Comparison of ENCODE assay signal across 27 cellular contexts in the genomic region with DNA sequence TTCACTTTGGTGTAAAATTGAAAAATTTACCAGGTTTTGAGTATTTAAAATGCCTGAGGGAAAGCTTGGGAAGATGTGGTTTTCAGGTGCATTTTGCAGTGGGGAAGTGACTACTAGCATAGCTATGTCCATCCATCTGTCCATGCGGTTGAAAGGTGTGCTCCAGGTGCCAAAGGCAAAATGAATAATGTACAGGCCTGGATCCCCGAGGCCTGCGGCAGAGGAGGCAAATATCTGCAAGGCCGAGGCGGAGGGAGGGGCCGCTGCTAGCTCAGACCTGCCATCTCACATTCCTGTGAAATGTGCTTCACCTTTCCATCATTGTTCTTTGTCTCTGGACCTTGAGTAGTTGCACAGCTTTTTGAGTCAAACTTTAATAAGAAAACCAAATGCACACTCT.
"Had no signal": no experiment of that assay in that cellular context is flagged by ENCODE, and none has a peak within 500 bp of the region (broad histone marks: within the 10 kb centered on the region; RNA-seq: fewer than 3 reads in every experiment).

No MANE protein-coding gene starts in this region.

- H3K36me3 Mint-ChIP-seq: activated naive CD4-positive, alpha-beta T cell treated with anti-CD3 and anti-CD28 coated beads, Interleukin-2, amount 10 ng/mL, durations not matched to agents 7 days and 5 days; brain; natural killer cell; stimulated activated effector memory CD8-positive, alpha-beta T cell treated with anti-CD3 and anti-CD28 coated beads, Interleukin-12 subunit alpha, Interleukin-12 subunit beta, amount 100 ng/mL, for 72 hours had no signal

- DNase-seq: activated CD4-positive, alpha-beta T cell treated with anti-CD3 and anti-CD28 coated beads for 48 hours; activated CD4-positive, CD25-positive, alpha-beta regulatory T cell; activated CD8-positive, alpha-beta memory T cell treated with anti-CD3 and anti-CD28 coated beads, Interleukin-2, amount 50 U/mL, for 4 hours; activated CD8-positive, alpha-beta T cell treated with anti-CD3 and anti-CD28 coated beads for 36 hours; activated effector memory CD4-positive, alpha-beta T cell treated with Interleukin-2 at 50 U/mL for 16 hours; activated naive CD4-positive, alpha-beta T cell treated with anti-CD3 and anti-CD28 coated beads, Interleukin-2, amount 10 ng/mL, durations not matched to agents 7 days and 5 days; activated naive CD8-positive, alpha-beta T cell treated with anti-CD3 and anti-CD28 coated beads, Interleukin-2, amount 50 U/mL, for 24 hours; activated T-cell treated with anti-CD3 and anti-CD28 coated beads, Interleukin-2, amount 50 U/mL, for 4 hours; anterior cingulate cortex; central memory CD4-positive, alpha-beta T cell; colonic mucosa; endodermal cell; erythroblast; gastrocnemius medialis; head of caudate nucleus; mesendoderm; natural killer cell; pancreas; stimulated activated CD4-positive, alpha-beta T cell treated with anti-CD3 and anti-CD28 coated beads, Interleukin-4, amount 100 ng/mL, for 24 hours; stomach; T-helper 1 cell; T-helper 9 cell had no signal

- H3K27me3 Mint-ChIP-seq: brain had no signal

- H3K4me3 ChIP-seq: colonic mucosa, gastrocnemius medialis, pancreas, stomach, upper lobe of left lung had no signal

- H3K36me3 ChIP-seq: colonic mucosa, gastrocnemius medialis, neutrophil, pancreas, stomach, upper lobe of left lung had no signal

- H3K4me3 Mint-ChIP-seq: activated CD8-positive, alpha-beta T cell treated with anti-CD3 and anti-CD28 coated beads for 36 hours; activated naive CD4-positive, alpha-beta T cell treated with anti-CD3 and anti-CD28 coated beads, Interleukin-2, amount 10 ng/mL, durations not matched to agents 7 days and 5 days; activated naive CD8-positive, alpha-beta T cell treated with anti-CD3 and anti-CD28 coated beads, Interleukin-2, amount 50 U/mL, for 24 hours; activated T-cell treated with anti-CD3 and anti-CD28 coated beads, Interleukin-2, amount 50 U/mL, for 4 hours; brain; endodermal cell; natural killer cell; stimulated activated effector memory CD8-positive, alpha-beta T cell treated with anti-CD3 and anti-CD28 coated beads, Interleukin-12 subunit alpha, Interleukin-12 subunit beta, amount 100 ng/mL, for 72 hours had no signal

- H3K4me1 Mint-ChIP-seq: activated naive CD4-positive, alpha-beta T cell treated with anti-CD3 and anti-CD28 coated beads, Interleukin-2, amount 10 ng/mL, durations not matched to agents 7 days and 5 days; activated naive CD8-positive, alpha-beta T cell treated with anti-CD3 and anti-CD28 coated beads, Interleukin-2, amount 50 U/mL, for 24 hours; endodermal cell; natural killer cell; stimulated activated effector memory CD8-positive, alpha-beta T cell treated with anti-CD3 and anti-CD28 coated beads, Interleukin-12 subunit alpha, Interleukin-12 subunit beta, amount 100 ng/mL, for 72 hours had no signal

- FAIRE-seq: pancreas had no signal

- H3K27ac ChIP-seq: colonic mucosa, gastrocnemius medialis, neutrophil, pancreas, stomach, upper lobe of left lung had no signal

- H3K9me3 ChIP-seq: colonic mucosa, gastrocnemius medialis, neutrophil, pancreas, stomach, upper lobe of left lung had no signal

- ATAC-seq: activated CD8-positive, alpha-beta T cell treated with anti-CD3 and anti-CD28 coated beads for 36 hours; activated naive CD8-positive, alpha-beta T cell treated with anti-CD3 and anti-CD28 coated beads, Interleukin-2, amount 50 U/mL, for 24 hours; activated T-cell treated with anti-CD3 and anti-CD28 coated beads, Interleukin-2, amount 50 U/mL, for 4 hours; gastrocnemius medialis; natural killer cell; pancreas; sciatic nerve; stimulated activated effector memory CD8-positive, alpha-beta T cell treated with anti-CD3 and anti-CD28 coated beads, Interleukin-12 subunit alpha, Interleukin-12 subunit beta, amount 100 ng/mL, for 72 hours had no signal

- H3K27me3 ChIP-seq: colonic mucosa, gastrocnemius medialis, neutrophil, pancreas, stomach, upper lobe of left lung had no signal

- H3K27ac Mint-ChIP-seq: activated CD8-positive, alpha-beta T cell treated with anti-CD3 and anti-CD28 coated beads for 36 hours; activated naive CD4-positive, alpha-beta T cell treated with anti-CD3 and anti-CD28 coated beads, Interleukin-2, amount 10 ng/mL, durations not matched to agents 7 days and 5 days; activated naive CD8-positive, alpha-beta T cell treated with anti-CD3 and anti-CD28 coated beads, Interleukin-2, amount 50 U/mL, for 24 hours; brain; endodermal cell; natural killer cell; stimulated activated effector memory CD8-positive, alpha-beta T cell treated with anti-CD3 and anti-CD28 coated beads, Interleukin-12 subunit alpha, Interleukin-12 subunit beta, amount 100 ng/mL, for 72 hours had no signal

- H3K4me1 ChIP-seq: colonic mucosa, pancreas had no signal

- H3K9me3 Mint-ChIP-seq: activated CD8-positive, alpha-beta T cell treated with anti-CD3 and anti-CD28 coated beads for 36 hours; activated naive CD4-positive, alpha-beta T cell treated with anti-CD3 and anti-CD28 coated beads, Interleukin-2, amount 10 ng/mL, durations not matched to agents 7 days and 5 days; activated naive CD8-positive, alpha-beta T cell treated with anti-CD3 and anti-CD28 coated beads, Interleukin-2, amount 50 U/mL, for 24 hours; activated T-cell treated with anti-CD3 and anti-CD28 coated beads, Interleukin-2, amount 50 U/mL, for 4 hours; brain; endodermal cell; natural killer cell; stimulated activated effector memory CD8-positive, alpha-beta T cell treated with anti-CD3 and anti-CD28 coated beads, Interleukin-12 subunit alpha, Interleukin-12 subunit beta, amount 100 ng/mL, for 72 hours had no signal
